Comparison of ENCODE assay signal across 11 cellular contexts in the genomic region with DNA sequence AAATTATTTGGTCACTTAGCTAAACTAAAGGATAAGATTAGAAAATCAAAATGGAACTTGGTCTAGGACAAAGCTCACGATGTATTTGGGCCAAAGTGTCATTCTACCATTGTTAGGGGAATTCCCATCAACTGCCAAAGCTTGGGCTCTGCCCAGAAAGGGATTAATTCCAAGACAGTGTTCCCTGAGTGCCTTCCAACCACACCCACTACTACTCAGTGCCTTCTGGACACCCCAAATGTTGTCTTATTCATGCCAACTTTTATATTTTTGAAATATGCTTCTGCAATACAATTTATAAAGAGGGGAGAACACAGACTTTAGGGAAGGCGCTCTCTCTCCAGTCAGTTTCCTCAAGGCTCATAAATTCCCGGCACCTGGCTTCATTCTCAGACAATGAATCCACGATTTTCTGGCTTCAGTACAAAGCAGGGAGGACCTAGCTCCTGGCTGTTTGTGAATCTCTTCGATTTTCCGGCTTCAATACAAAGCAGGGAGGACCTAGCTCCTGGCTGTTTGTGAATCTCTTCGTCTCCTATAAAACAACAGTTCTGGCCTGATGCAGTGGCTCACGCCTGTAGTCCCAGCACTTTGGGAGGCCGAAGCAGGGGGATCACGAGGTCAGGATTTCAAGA.
DNase-seq lines count a peak whose midpoint lies in the region; ATAC-seq and TF ChIP-seq lines count a peak whose summit lies in the region.
"Had no signal": no experiment of that assay in that cellular context is flagged by ENCODE, and none has a peak within 500 bp of the region (broad histone marks: within the 10 kb centered on the region; RNA-seq: fewer than 3 reads in every experiment).

No MANE protein-coding gene starts in this region.

- H4K8ac ChIP-seq in mesenchymal stem cell (ENCODE audit: low read length) = no peak overlapping the region

- no peak overlapping the region for H3K27ac Mint-ChIP-seq in natural killer cell treated with Interleukin-12 subunit alpha and Interleukin-12 subunit beta and Interleukin-15 and Interleukin-18, amount 100 ng/mL, for 72 hours
- H3K27ac Mint-ChIP-seq: activated naive CD4-positive, alpha-beta T cell treated with anti-CD3 and anti-CD28 coated beads, Interleukin-2, amount 50 U/mL, for 24 hours had no signal

- H3K27me3 Mint-ChIP-seq in natural killer cell treated with Interleukin-12 subunit alpha and Interleukin-12 subunit beta and Interleukin-15 and Interleukin-18, amount 100 ng/mL, for 72 hours = no peaks in the 10 kb centered on the region
- H3K27me3 Mint-ChIP-seq: activated naive CD4-positive, alpha-beta T cell treated with anti-CD3 and anti-CD28 coated beads, Interleukin-2, amount 50 U/mL, for 24 hours had no signal

- no peak overlapping the region for H3K4me3 Mint-ChIP-seq in natural killer cell treated with Interleukin-12 subunit alpha and Interleukin-12 subunit beta and Interleukin-15 and Interleukin-18, amount 100 ng/mL, for 72 hours
- H3K4me3 Mint-ChIP-seq: activated naive CD4-positive, alpha-beta T cell treated with anti-CD3 and anti-CD28 coated beads, Interleukin-2, amount 50 U/mL, for 24 hours had no signal

- no peak overlapping the region for H3K14ac ChIP-seq in mesenchymal stem cell (ENCODE audit: low read length in 2 of 2)

- no peak overlapping the region for H2AFZ ChIP-seq in mesenchymal stem cell (ENCODE audit: low read depth, low read length)

- no peak overlapping the region for H4K91ac ChIP-seq in mesenchymal stem cell (ENCODE audit: low read length)

- H3K4me1 ChIP-seq in A673 (ENCODE audit: insufficient read depth, low read length, poor library complexity, severe bottlenecking) (peaks cover 7% of the 10 kb centered on the region), mesenchymal stem cell (ENCODE audit: control insufficient read depth, insufficient read depth, low read depth, low read length) (no peaks in the 10 kb centered on the region)

- no peak overlapping the region for H3K4me2 ChIP-seq in mesenchymal stem cell (ENCODE audit: low read length, poor library complexity, severe bottlenecking)

- peak; percentile 23 for DNase-seq in A673 (ENCODE audit: low spot score)
- peak; percentile 19 for DNase-seq in LoVo (ENCODE audit: low spot score)
- peak; percentile 67 for DNase-seq in cerebellum (ENCODE audit: low spot score)
- peak; percentile 35 for DNase-seq in mesenchymal stem cell
- no peak for DNase-seq in natural killer cell treated with Interleukin-12 subunit alpha and Interleukin-12 subunit beta and Interleukin-15 and Interleukin-18, amount 100 ng/mL, for 72 hours (ENCODE audit: low spot score)
- no peak for DNase-seq in dedifferentiated amniotic fluid mesenchymal stem cell (ENCODE audit: extremely low spot score)
- DNase-seq: activated CD4-positive, CD25-positive, alpha-beta regulatory T cell had no signal

- no TSS peak for BruUV-seq in A673 (replicated peaks; lab: Mats Ljungman, UMichigan)

- H3K9ac ChIP-seq in mesenchymal stem cell (ENCODE audit: low read length) = no peak overlapping the region

- ATAC-seq in natural killer cell treated with Interleukin-12 subunit alpha and Interleukin-12 subunit beta and Interleukin-15 and Interleukin-18, amount 100 ng/mL, for 72 hours = no peak
- ATAC-seq in GM21528 (IDR thresholded peaks at IDR 0.05; ENCODE audit: low FRiP score, unreplicated experiment) = no peak
- ATAC-seq in HG02970 (IDR thresholded peaks at IDR 0.05; ENCODE audit: low FRiP score, unreplicated experiment) = no peak

- H2BK12ac ChIP-seq in mesenchymal stem cell (ENCODE audit: low read length in 2 of 2) = no peak overlapping the region

- H3K4me1 Mint-ChIP-seq in natural killer cell treated with Interleukin-12 subunit alpha and Interleukin-12 subunit beta and Interleukin-15 and Interleukin-18, amount 100 ng/mL, for 72 hours (ENCODE audit: low read depth in 2 of 2) = no peaks in the 10 kb centered on the region
- H3K4me1 Mint-ChIP-seq: activated naive CD4-positive, alpha-beta T cell treated with anti-CD3 and anti-CD28 coated beads, Interleukin-2, amount 50 U/mL, for 24 hours had no signal

- H2AK5ac ChIP-seq in mesenchymal stem cell (ENCODE audit: low read length, severe bottlenecking) = no peak overlapping the region

- no peaks in the 10 kb centered on the region for H3K9me3 ChIP-seq in A673 (ENCODE audit: low read depth, low read length, poor library complexity, severe bottlenecking)
- H3K9me3 ChIP-seq in mesenchymal stem cell (ENCODE audit: control insufficient read depth, low read length) = no peaks in the 10 kb centered on the region

- 96% methylated on average over 9 of the region's 10 CpGs for WGBS in mesenchymal stem cell

- no peaks in the 10 kb centered on the region for H3K36me3 Mint-ChIP-seq in natural killer cell treated with Interleukin-12 subunit alpha and Interleukin-12 subunit beta and Interleukin-15 and Interleukin-18, amount 100 ng/mL, for 72 hours
- H3K36me3 Mint-ChIP-seq: activated naive CD4-positive, alpha-beta T cell treated with anti-CD3 and anti-CD28 coated beads, Interleukin-2, amount 50 U/mL, for 24 hours had no signal

- no peaks in the 10 kb centered on the region for H3K36me3 ChIP-seq in A673 (ENCODE audit: insufficient read depth, low read length, poor library complexity, severe bottlenecking)
- H3K36me3 ChIP-seq in mesenchymal stem cell (ENCODE audit: control insufficient read depth in 1 of 2, insufficient read depth in 2 of 2, low read depth in 1 of 2, low read length in 2 of 2) = no peaks in the 10 kb centered on the region

- intact Hi-C loops in A673 (cut with micrococcal nuclease; ENCODE audit: unreplicated experiment) = no loop called here

- H3K18ac ChIP-seq in mesenchymal stem cell (ENCODE audit: low read depth in 1 of 2, low read length in 2 of 2) = no peak overlapping the region

- no peak overlapping the region for H2BK5ac ChIP-seq in mesenchymal stem cell (ENCODE audit: low read depth, low read length, poor library complexity, severe bottlenecking)

- POLR2A ChIA-PET in A673 (lab: Charles Lee; ENCODE audit: low non-redundant PET) = no interaction called here

- H3K23ac ChIP-seq in mesenchymal stem cell (ENCODE audit: low read length in 2 of 2) = no peak overlapping the region

- H3K27me3 ChIP-seq in A673 (replicated peaks; ENCODE audit: insufficient read depth, low read depth, low read length, poor library complexity) (no peaks in the 10 kb centered on the region), mesenchymal stem cell (ENCODE audit: control insufficient read depth in 1 of 2, insufficient read depth in 1 of 2, low read length in 2 of 2) (no peaks in the 10 kb centered on the region)

- TF ChIP-seq CTCF in A673 (conservative IDR thresholded peaks at IDR 0.05; ENCODE audit: low read depth, low read length) = no peak

- no peak overlapping the region for H3K4ac ChIP-seq in mesenchymal stem cell (ENCODE audit: low read depth in 1 of 2, low read length in 2 of 2)

- CTCF ChIA-PET in A673 (lab: Charles Lee) = interaction anchor here (0.6 kb wide), 1 partner anchor 11 kb away, joined by 3 read pairs; no protein-coding TSS in a partner anchor

- H3K9me3 Mint-ChIP-seq in natural killer cell treated with Interleukin-12 subunit alpha and Interleukin-12 subunit beta and Interleukin-15 and Interleukin-18, amount 100 ng/mL, for 72 hours = peaks cover 3% of the 10 kb centered on the region
- H3K9me3 Mint-ChIP-seq: activated naive CD4-positive, alpha-beta T cell treated with anti-CD3 and anti-CD28 coated beads, Interleukin-2, amount 50 U/mL, for 24 hours had no signal

- H3K27ac ChIP-seq in A673 (ENCODE audit: low read depth, low read length, poor library complexity, severe bottlenecking) (no peak overlapping the region), mesenchymal stem cell (ENCODE audit: low read length, poor library complexity, severe bottlenecking) (no peak overlapping the region)

- H2BK15ac ChIP-seq in mesenchymal stem cell (ENCODE audit: low read depth, poor library complexity, severe bottlenecking) = no peak overlapping the region

- no peaks in the 10 kb centered on the region for H3K79me1 ChIP-seq in mesenchymal stem cell (replicated peaks; ENCODE audit: low read length, poor library complexity, severe bottlenecking)

- H2BK120ac ChIP-seq in mesenchymal stem cell (ENCODE audit: low read depth, low read length) = no peak overlapping the region

- no peak overlapping the region for H3K4me3 ChIP-seq in A673 (ENCODE audit: low read depth, low read length, poor library complexity, severe bottlenecking)
- no peak overlapping the region for H3K4me3 ChIP-seq in mesenchymal stem cell (ENCODE audit: insufficient read depth in 1 of 2, low read depth in 1 of 2, low read length in 2 of 2)
- H3K4me3 ChIP-seq: skin epidermis had no signal

Comparison
In these comparisons a context has a peak if more than half of its experiments do, and no peak if none do; other contexts are left out.
1. DNase-seq: peak in A673 (single experiment), LoVo (single experiment), cerebellum (single experiment) and mesenchymal stem cell (single experiment); none in natural killer cell treated with Interleukin-12 subunit alpha and Interleukin-12 subunit beta and Interleukin-15 and Interleukin-18, amount 100 ng/mL, for 72 hours (single experiment) and dedifferentiated amniotic fluid mesenchymal stem cell (single experiment).